10 cellular contexts compared by ENCODE assay signal in the genomic region with DNA sequence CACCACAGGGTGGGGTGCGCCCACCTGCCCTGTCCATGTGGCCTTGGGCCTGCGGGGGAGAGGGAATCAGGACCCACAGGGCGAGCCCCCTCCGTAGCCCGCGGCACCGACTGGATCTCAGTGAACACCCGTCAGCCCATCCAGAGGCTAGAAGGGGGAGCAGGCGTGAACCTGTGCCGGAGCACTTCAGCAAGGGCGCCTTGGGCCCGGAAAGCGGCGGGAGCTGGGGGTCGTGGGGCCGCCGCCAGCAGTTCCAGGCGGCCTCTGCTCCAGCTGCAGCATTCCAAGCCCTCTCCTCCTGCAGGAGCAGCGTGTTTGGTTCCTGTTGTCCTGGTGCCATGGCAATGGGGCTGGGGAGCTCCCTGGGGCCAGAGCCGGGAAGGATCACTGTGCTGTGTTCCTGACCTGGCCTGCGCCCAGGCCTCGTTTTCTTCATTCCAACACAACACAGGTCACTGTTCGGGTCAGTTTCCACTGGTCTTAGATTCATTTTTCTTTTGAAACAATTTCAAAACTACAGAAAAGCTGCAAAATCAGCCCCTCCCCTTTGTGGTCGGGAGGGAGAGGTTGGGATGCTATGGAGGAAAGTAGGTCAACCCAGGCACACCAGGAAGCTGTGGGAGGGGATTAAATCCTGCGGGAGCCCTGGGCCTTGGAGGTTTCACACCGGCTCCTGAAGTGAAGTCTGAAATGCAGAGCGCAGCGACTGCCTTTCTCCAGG. TPM values are rescaled to one million over a fixed set of nuclear protein-coding genes. Genes with fewer than 3 reads are reported as not detected.
A peak's percentile ranks its signal among the peaks of the same experiment; 100 is the strongest.
DNase-seq lines count a peak whose midpoint lies in the region; ATAC-seq and TF ChIP-seq lines count a peak whose summit lies in the region.
"Had no signal": no experiment of that assay in that cellular context is flagged by ENCODE, and none has a peak within 500 bp of the region (broad histone marks: within the 10 kb centered on the region; RNA-seq: fewer than 3 reads in every experiment).

No MANE protein-coding gene starts in this region.

- peak overlapping the region; percentile 83 to 97 (median 92) for H3K27ac Mint-ChIP-seq in brain
- H3K27ac Mint-ChIP-seq in T-helper 17 cell = no peak overlapping the region
- H3K27ac Mint-ChIP-seq: T-helper 1 cell treated with Interleukin-12 subunit alpha and Interleukin-12 subunit beta and Interleukin-4 antibody, amounts not matched to agents 30 μg/mL and 1 μg/mL, for 36 hours had no signal

- peaks cover 54% of the 10 kb centered on the region for H3K4me1 Mint-ChIP-seq in brain
- H3K4me1 Mint-ChIP-seq in T-helper 17 cell = peaks cover 20% of the 10 kb centered on the region

- intact Hi-C loops in right cardiac atrium (cut with DNase I) = loop anchor here in 1 of 4 donors (10.0 kb wide), 1 partner anchor 56 kb away; no protein-coding TSS in a partner anchor

- H3K27me3 ChIP-seq in right cardiac atrium (ENCODE audit: control insufficient read depth, insufficient read depth) = no peaks in the 10 kb centered on the region

- H3K9me3 ChIP-seq in right cardiac atrium (ENCODE audit: control insufficient read depth, low read length) (no peaks in the 10 kb centered on the region), T-helper 17 cell (ENCODE audit: control insufficient read depth, low read length, poor library complexity, severe bottlenecking) (no peaks in the 10 kb centered on the region)

- no peak for TF ChIP-seq CTCF in brain (conservative IDR thresholded peaks at IDR 0.05)

- H3K4me1 ChIP-seq in right cardiac atrium (ENCODE audit: control insufficient read depth, insufficient read depth, low read length) = peaks cover 18% of the 10 kb centered on the region

- WGBS in right cardiac atrium = 16% methylated on average over 28 of the region's 28 CpGs

- DNase-seq in EL (peak; percentile 48), right cardiac atrium (peak; percentile 89 to 95 (median 95)), renal cortical epithelial cell (ENCODE audit: low read depth) (peak; percentile 32), T-helper 17 cell (no peak), HK-2 (ENCODE audit: unreplicated experiment) (no peak)
- DNase-seq: DMS153 had no signal

- H3K27me3 Mint-ChIP-seq in brain = peaks cover 9% of the 10 kb centered on the region
- H3K27me3 Mint-ChIP-seq in T-helper 17 cell = no peaks in the 10 kb centered on the region

- H3K36me3 Mint-ChIP-seq in brain = peaks cover 46% of the 10 kb centered on the region
- H3K36me3 Mint-ChIP-seq in T-helper 17 cell (ENCODE audit: low read depth) = no peaks in the 10 kb centered on the region

- no peaks in the 10 kb centered on the region for H3K9me3 Mint-ChIP-seq in brain
- H3K9me3 Mint-ChIP-seq: T-helper 1 cell treated with Interleukin-12 subunit alpha and Interleukin-12 subunit beta and Interleukin-4 antibody, amounts not matched to agents 30 μg/mL and 1 μg/mL, for 36 hours had no signal

- H3K4me3 Mint-ChIP-seq in brain = peak overlapping the region in 4 of 5 experiments; percentile 41 to 80 (median 54)
- H3K4me3 Mint-ChIP-seq in T-helper 17 cell = no peak overlapping the region
- H3K4me3 Mint-ChIP-seq: T-helper 1 cell treated with Interleukin-12 subunit alpha and Interleukin-12 subunit beta and Interleukin-4 antibody, amounts not matched to agents 30 μg/mL and 1 μg/mL, for 36 hours had no signal

- H3K4me3 ChIP-seq in right cardiac atrium (ENCODE audit: low read length) = no peak overlapping the region

- ATAC-seq in right cardiac atrium (peak; percentile 87 to 91), T-helper 17 cell (no peak), HG02759 (IDR thresholded peaks at IDR 0.05; ENCODE audit: unreplicated experiment) (no peak), GM21576 (IDR thresholded peaks at IDR 0.05; ENCODE audit: unreplicated experiment) (no peak)

- H3K27ac ChIP-seq in right cardiac atrium (ENCODE audit: low read length) = peak overlapping the region; percentile 28

RNA-seq across cellular contexts. Expression of a gene that starts 18.8 kb away (rescaled TPM):
- 33.7 TPM for polyA plus RNA-seq in brain (ENCODE audit: insufficient read depth, low read depth, low replicate concordance)
- 10 to 100 TPM; 19.2 to 26.5 (median 24.1) TPM for total RNA-seq in right cardiac atrium
- polyA plus RNA-seq in right cardiac atrium = 25.1 TPM
- 23.0 and 24.1 TPM in 2 replicates for total RNA-seq in renal cortical epithelial cell
- 10 to 100 TPM; 14.0 to 15.4 TPM for total RNA-seq in T-helper 17 cell

RNA-seq across cellular contexts. Expression of a gene that starts 37.9 kb away (rescaled TPM):
- polyA plus RNA-seq in brain (ENCODE audit: insufficient read depth, low read depth, low replicate concordance) = 11.3 TPM
- 10 to 100 TPM; 19.1 to 46.5 (median 33.7) TPM for total RNA-seq in right cardiac atrium
- polyA plus RNA-seq in right cardiac atrium = 11.9 TPM
- 6.1 and 8.8 TPM in 2 replicates for total RNA-seq in renal cortical epithelial cell
- total RNA-seq in T-helper 17 cell = 100 to 1,000 TPM; 248 to 359 TPM

Comparison
In these comparisons a context has a peak if more than half of its experiments do, and no peak if none do; other contexts are left out.
1. DNase-seq: peak in EL (single experiment), right cardiac atrium (3 of 3) and renal cortical epithelial cell (single experiment); none in T-helper 17 cell (0 of 3) and HK-2 (single experiment).
2. ATAC-seq: peak in right cardiac atrium (2 of 2); none in T-helper 17 cell (single experiment), HG02759 (single experiment) and GM21576 (single experiment).
3. RNA of a gene that starts 37.9 kb away (total RNA-seq): 248 to 359 TPM in T-helper 17 cell; 19.1 to 46.5 TPM in right cardiac atrium and 6.1 to 8.8 TPM in renal cortical epithelial cell; every median in the first group is over 4 times any median in the second.